1 cellular context compared by ENCODE assay signal in the genomic region with DNA sequence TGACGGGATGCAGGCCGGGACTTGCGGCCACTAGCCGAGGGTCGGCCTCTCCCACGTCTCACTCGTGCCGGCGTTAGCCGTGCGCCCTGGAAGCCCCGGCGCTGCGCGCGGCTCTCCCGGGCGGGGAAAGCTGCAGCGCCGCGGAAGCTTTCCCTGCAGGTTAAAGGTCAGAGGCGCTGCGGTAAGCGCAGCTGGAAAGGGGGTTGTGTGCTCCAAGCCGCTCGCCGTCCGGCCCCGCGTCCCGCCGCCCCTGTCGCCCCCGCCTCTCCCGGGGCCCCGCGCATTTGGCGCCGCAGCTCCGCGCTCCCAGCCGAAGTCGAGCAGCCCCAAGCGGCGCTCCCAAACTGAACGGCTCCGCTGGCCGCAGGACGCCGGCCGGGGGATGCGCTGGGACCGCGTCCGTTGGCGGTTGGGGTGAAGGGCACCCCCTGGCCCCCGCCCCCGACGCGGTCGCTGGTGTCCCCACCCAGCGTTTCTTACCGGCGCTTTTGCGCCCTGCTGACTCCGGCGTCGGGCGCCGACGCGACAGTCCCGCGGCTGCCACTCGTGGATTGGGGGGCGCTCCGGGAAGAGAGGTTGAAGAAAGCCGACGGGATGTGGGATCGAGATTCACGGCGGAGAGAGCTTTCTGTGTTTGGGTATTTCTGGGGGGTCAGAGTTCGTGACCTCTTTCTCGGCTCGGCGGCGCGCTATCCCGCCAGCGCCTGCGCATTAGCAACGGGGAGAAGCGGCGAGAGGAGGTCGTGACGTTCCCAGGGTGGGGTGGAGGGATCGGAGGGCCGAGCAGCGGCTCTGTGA.
TF ChIP-seq lines count a peak whose summit lies in the region.

A gene (minus strand): TSS at position 719 of the 798 bp plus-strand sequence. CDS start 6,234 bp downstream, outside the sequence.

TF ChIP-seq in H1, 55 proteins besides CTCF, POLR2A, EP300 and RAD21:
- peak; percentile 98 for TF ChIP-seq ASH2L (IDR thresholded peaks at IDR 0.05; ENCODE audit: low read length)
- TF ChIP-seq BACH1 (IDR thresholded peaks at IDR 0.05; ENCODE audit: low read length): peak; percentile 39
- peak; percentile 43; the same call in 1 of the 2 replicates for TF ChIP-seq TBP (IDR thresholded peaks at IDR 0.05; ENCODE audit: low read depth, low read length)
- TF ChIP-seq, protein P1, sequence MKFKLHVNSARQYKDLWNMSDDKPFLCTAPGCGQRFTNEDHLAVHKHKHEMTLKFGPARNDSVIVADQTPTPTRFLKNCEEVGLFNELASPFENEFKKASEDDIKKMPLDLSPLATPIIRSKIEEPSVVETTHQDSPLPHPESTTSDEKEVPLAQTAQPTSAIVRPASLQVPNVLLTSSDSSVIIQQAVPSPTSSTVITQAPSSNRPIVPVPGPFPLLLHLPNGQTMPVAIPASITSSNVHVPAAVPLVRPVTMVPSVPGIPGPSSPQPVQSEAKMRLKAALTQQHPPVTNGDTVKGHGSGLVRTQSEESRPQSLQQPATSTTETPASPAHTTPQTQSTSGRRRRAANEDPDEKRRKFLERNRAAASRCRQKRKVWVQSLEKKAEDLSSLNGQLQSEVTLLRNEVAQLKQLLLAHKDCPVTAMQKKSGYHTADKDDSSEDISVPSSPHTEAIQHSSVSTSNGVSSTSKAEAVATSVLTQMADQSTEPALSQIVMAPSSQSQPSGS (IDR thresholded peaks at IDR 0.05; ENCODE audit: low read length): no peak
- TF ChIP-seq KDM4A (IDR thresholded peaks at IDR 0.05; ENCODE audit: low read depth, low read length, severe bottlenecking): peak; percentile 63
- peak; percentile 50 for TF ChIP-seq TAF1 (IDR thresholded peaks at IDR 0.05; ENCODE audit: low read depth, low read length)
- TF ChIP-seq RBBP5 (IDR thresholded peaks at IDR 0.05; ENCODE audit: borderline replicate concordance, low read depth, low read length): peak; percentile 99
- TF ChIP-seq CREB1 (IDR thresholded peaks at IDR 0.05): peak; percentile 86
- TF ChIP-seq RXRA (IDR thresholded peaks at IDR 0.05; ENCODE audit: insufficient read depth, low read depth, low read length): peak; percentile 32; the same call in 1 of the 2 replicates
- peak; percentile 76 for TF ChIP-seq CHD2 (IDR thresholded peaks at IDR 0.05; ENCODE audit: low read length)
- TF ChIP-seq PHF8 (conservative IDR thresholded peaks at IDR 0.05; ENCODE audit: low read depth, low read length): peak; percentile 73; the same call in 1 of the 2 replicates
- TF ChIP-seq SIN3A (conservative IDR thresholded peaks at IDR 0.05 in 1 of 2, IDR thresholded peaks at IDR 0.05 in 1 of 2; ENCODE audit: low read depth in 1 of 2, low read length in 2 of 2): peak in 1 of 2 experiments; percentile 61; a peak in 2 of 4 replicates
- no peak for TF ChIP-seq EZH2 (IDR thresholded peaks at IDR 0.05; ENCODE audit: low read depth, low read length, severe bottlenecking)
- TF ChIP-seq KDM5A (IDR thresholded peaks at IDR 0.05; ENCODE audit: low read length): 0 out of 2 replicates have a peak, but pooled peaks have one; percentile 22
- TF ChIP-seq SP2 (IDR thresholded peaks at IDR 0.05; ENCODE audit: low read length): peak; percentile 79; the same call in 1 of the 2 replicates
- no peak for TF ChIP-seq TCF12 (IDR thresholded peaks at IDR 0.05; ENCODE audit: low read depth, low read length)
- no peak; the same call in 1 of the 2 replicates for TF ChIP-seq POLR2AphosphoS5 (IDR thresholded peaks at IDR 0.05; ENCODE audit: low read depth, low read length)
- TF ChIP-seq CTBP2 (IDR thresholded peaks at IDR 0.05; ENCODE audit: borderline replicate concordance, insufficient read depth, insufficient read length, low read length): peak; percentile 48
- peak; percentile 70 for TF ChIP-seq NRF1 (IDR thresholded peaks at IDR 0.05; ENCODE audit: low read depth, low read length)
- TF ChIP-seq JUN (IDR thresholded peaks at IDR 0.05; ENCODE audit: low read depth, low read length): no peak
